ENCODE assay signal across 25 cellular contexts in genomic region chr7:125099519-125099918, GRCh38.
"Had no signal": no experiment of that assay in that cellular context is flagged by ENCODE, and none has a peak within 500 bp of the region (broad histone marks: within the 10 kb centered on the region; RNA-seq: fewer than 3 reads in every experiment).

No MANE protein-coding gene starts in this region.

- H3K27me3 ChIP-seq: neutrophil, pancreas, right lobe of liver, sigmoid colon, suprapubic skin, testis, tibial artery, transverse colon, upper lobe of right lung, uterus had no signal

- H3K4me1 ChIP-seq: pancreas, prostate gland, right lobe of liver, sigmoid colon, suprapubic skin, testis, tibial artery, transverse colon, upper lobe of right lung, uterus had no signal

- H3K27ac ChIP-seq: neutrophil, pancreas, prostate gland, right lobe of liver, sigmoid colon, suprapubic skin, testis, tibial artery, transverse colon, upper lobe of right lung, uterus had no signal

- H3K4me3 ChIP-seq: pancreas, prostate gland, right lobe of liver, sigmoid colon, suprapubic skin, testis, tibial artery, transverse colon, upper lobe of right lung, uterus had no signal

- ATAC-seq: naive thymus-derived CD4-positive, alpha-beta T cell; natural killer cell; pancreas; right cardiac atrium; right lobe of liver; stimulated activated effector memory CD8-positive, alpha-beta T cell treated with anti-CD3 and anti-CD28 coated beads, Interleukin-12 subunit alpha, Interleukin-12 subunit beta, amount 100 ng/mL, for 72 hours; stimulated activated naive CD8-positive, alpha-beta T cell treated with anti-CD3 and anti-CD28 coated beads, Interleukin-15, amount 100 ng/mL, for 72 hours; stimulated activated naive CD8-positive, alpha-beta T cell treated with anti-CD3 and anti-CD28 coated beads, Interleukin-15, Interleukin-2, amounts not matched to agents 100 U/mL and 50 U/mL, for 24 hours; upper lobe of right lung had no signal

- H3K9me3 ChIP-seq: neutrophil, pancreas, prostate gland, right lobe of liver, sigmoid colon, suprapubic skin, testis, tibial artery, transverse colon, upper lobe of right lung, uterus had no signal

- DNase-seq: naive thymus-derived CD4-positive, alpha-beta T cell; natural killer cell; nucleus accumbens; pancreas; right cardiac atrium; right lobe of liver; sigmoid colon; small intestine; stimulated activated CD4-positive, alpha-beta T cell treated with anti-CD3 and anti-CD28 coated beads, Interleukin-15, amount 100 ng/mL, for 24 hours; stimulated activated CD4-positive, alpha-beta T cell treated with anti-CD3 and anti-CD28 coated beads, Interleukin-2, amount 100 ng/mL, for 24 hours; stimulated activated CD4-positive, alpha-beta T cell treated with anti-CD3 and anti-CD28 coated beads, Interleukin-2, amount 100 ng/mL, for 48 hours; stimulated activated CD4-positive, alpha-beta T cell treated with anti-CD3 and anti-CD28 coated beads, Interleukin-4, amount 100 ng/mL, for 24 hours; stimulated activated naive CD4-positive, alpha-beta T cell; stimulated activated naive CD8-positive, alpha-beta T cell treated with anti-CD3 and anti-CD28 coated beads, Interleukin-15, amount 100 ng/mL, for 72 hours; stimulated activated naive CD8-positive, alpha-beta T cell treated with anti-CD3 and anti-CD28 coated beads, Interleukin-15, Interleukin-2, amounts not matched to agents 100 U/mL and 50 U/mL, for 24 hours; substantia nigra; testis; tibial artery; transverse colon; upper lobe of right lung; uterus had no signal

- FAIRE-seq: pancreas, small intestine had no signal

- H3K36me3 ChIP-seq: neutrophil, pancreas, prostate gland, right lobe of liver, sigmoid colon, suprapubic skin, tibial artery, transverse colon, upper lobe of right lung, uterus had no signal
